In the genomic region with DNA sequence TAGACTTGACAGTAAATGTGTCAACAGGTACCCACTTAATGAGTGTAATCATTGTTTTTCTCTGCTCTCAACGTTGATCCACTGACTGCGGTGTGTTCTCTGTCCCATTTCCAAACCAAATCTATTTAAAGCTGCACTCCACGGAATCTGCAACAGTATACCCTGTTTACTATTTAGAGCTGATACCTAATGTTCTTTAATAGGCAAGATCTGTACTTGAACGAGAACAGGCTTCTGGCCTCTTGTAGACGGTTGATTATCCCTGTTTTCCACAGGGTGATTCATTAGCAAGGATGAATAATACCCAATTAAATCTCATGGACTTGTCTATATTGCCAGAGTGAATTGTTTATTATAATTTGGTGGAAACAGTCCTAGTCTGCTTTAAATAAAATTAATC, we compare ENCODE assay signal across 26 cellular contexts.
A peak's percentile ranks its signal among the peaks of the same experiment; 100 is the strongest.
DNase-seq lines count a peak whose midpoint lies in the region; ATAC-seq and TF ChIP-seq lines count a peak whose summit lies in the region.
"Had no signal": no experiment of that assay in that cellular context is flagged by ENCODE, and none has a peak within 500 bp of the region (broad histone marks: within the 10 kb centered on the region; RNA-seq: fewer than 3 reads in every experiment).

No MANE protein-coding gene starts in this region.

- H3K36me3 ChIP-seq in GM23338 (ENCODE audit: insufficient read depth) (no peaks in the 10 kb centered on the region), Panc1 (ENCODE audit: control insufficient read depth, insufficient read depth, low read length) (no peaks in the 10 kb centered on the region), heart left ventricle (no peaks in the 10 kb centered on the region), mucosa of descending colon (ENCODE audit: low read depth) (no peaks in the 10 kb centered on the region)
- H3K36me3 ChIP-seq: lower lobe of right lung had no signal

- no peak overlapping the region for H3K4me2 ChIP-seq in GM23338

- DNase-seq in GM23338 (ENCODE audit: low spot score) = no peak
- no peak for DNase-seq in Panc1 (ENCODE audit: low read depth, low spot score)
- no peak for DNase-seq in heart left ventricle
- DNase-seq in renal cortical epithelial cell (ENCODE audit: low read depth) = peak; percentile 69
- DNase-seq in HCEC 1CT = no peak
- no peak for DNase-seq in mucosa of descending colon
- DNase-seq in activated naive CD8-positive, alpha-beta T cell treated with anti-CD3 and anti-CD28 coated beads for 36 hours = no peak
- DNase-seq: activated CD8-positive, alpha-beta T cell treated with anti-CD3 and anti-CD28 coated beads for 36 hours; amniotic stem cell; Caco-2; central memory CD4-positive, alpha-beta T cell; DND-41; hippocampal formation; lower lobe of right lung; NCI-H1048; NCI-H2171; NCI-H524; retina; stomach; T1000; trophoblast cell had no signal

- H3K9me3 ChIP-seq in Panc1 (ENCODE audit: control insufficient read depth, insufficient read depth, low read depth, low read length) = no peaks in the 10 kb centered on the region
- H3K9me3 ChIP-seq in heart left ventricle = no peaks in the 10 kb centered on the region
- no peaks in the 10 kb centered on the region for H3K9me3 ChIP-seq in mucosa of descending colon
- H3K9me3 ChIP-seq: Caco-2, lower lobe of right lung, stomach had no signal

- no peak overlapping the region for H2AFZ ChIP-seq in GM23338

- no peaks in the 10 kb centered on the region for H3K27me3 ChIP-seq in GM23338 (ENCODE audit: insufficient read depth)
- no peaks in the 10 kb centered on the region for H3K27me3 ChIP-seq in Panc1 (ENCODE audit: control insufficient read depth, insufficient read depth, low read length)
- no peaks in the 10 kb centered on the region for H3K27me3 ChIP-seq in heart left ventricle
- H3K27me3 ChIP-seq: stomach had no signal

- H3K4me1 Mint-ChIP-seq in GM23338 = peaks cover 15% of the 10 kb centered on the region
- peaks cover 31% of the 10 kb centered on the region for H3K4me1 Mint-ChIP-seq in activated naive CD8-positive, alpha-beta T cell treated with anti-CD3 and anti-CD28 coated beads for 36 hours

- H3K36me3 Mint-ChIP-seq in GM23338 (ENCODE audit: low read depth) = no peaks in the 10 kb centered on the region
- peaks cover 15% of the 10 kb centered on the region for H3K36me3 Mint-ChIP-seq in activated naive CD8-positive, alpha-beta T cell treated with anti-CD3 and anti-CD28 coated beads for 36 hours

- H3K9me3 Mint-ChIP-seq in GM23338 = no peaks in the 10 kb centered on the region
- peaks cover 3% of the 10 kb centered on the region for H3K9me3 Mint-ChIP-seq in activated naive CD8-positive, alpha-beta T cell treated with anti-CD3 and anti-CD28 coated beads for 36 hours
- H3K9me3 Mint-ChIP-seq: activated CD8-positive, alpha-beta T cell treated with anti-CD3 and anti-CD28 coated beads for 36 hours had no signal

- H3F3A ChIP-seq in GM23338 (replicated peaks; ENCODE audit: low read depth) = no peaks in the 10 kb centered on the region

- H3K4me1 ChIP-seq in GM23338 (ENCODE audit: insufficient read depth) (peaks cover 8% of the 10 kb centered on the region), Panc1 (ENCODE audit: control insufficient read depth, insufficient read depth, low read length) (no peaks in the 10 kb centered on the region), heart left ventricle (peaks cover 6 to 57% (median 32%) of the 10 kb centered on the region in 12 donors), mucosa of descending colon (ENCODE audit: low read depth) (no peaks in the 10 kb centered on the region)

- TF ChIP-seq CTCF in GM23338 (conservative IDR thresholded peaks at IDR 0.05; ENCODE audit: low read depth in 2 of 2) (no peak), Panc1 (IDR thresholded peaks at IDR 0.05) (no peak), heart left ventricle (IDR thresholded peaks at IDR 0.05) (no peak), mucosa of descending colon (IDR thresholded peaks at IDR 0.05) (no peak)

- intact Hi-C loops in Panc1 (cut with micrococcal nuclease; ENCODE audit: unreplicated experiment) = no loop called here
- intact Hi-C loops in heart left ventricle (cut with DNase I) = loop anchor here in 6 of 10 donors (5.0 to 10.0 kb wide), 10 partner anchors 82 to 611 kb away; partner anchors contain the start of genes BCL6 (in 3 of the 6) and LPP (in 1 of the 6)
- intact Hi-C loops in mucosa of descending colon (cut with DNase I, micrococcal nuclease) = no loop called here

- POLR2A ChIA-PET in Panc1 (lab: Charles Lee) = no interaction called here

- H3K4me3 ChIP-seq in GM23338 (no peak overlapping the region), Panc1 (ENCODE audit: low read depth in 2 of 2, low read length in 2 of 2) (no peak overlapping the region), heart left ventricle (no peak overlapping the region), mucosa of descending colon (no peak overlapping the region)
- H3K4me3 ChIP-seq: lower lobe of right lung, stomach had no signal

- H4K20me1 ChIP-seq in GM23338 (replicated peaks; ENCODE audit: insufficient read depth) = no peaks in the 10 kb centered on the region; the same call in 1 of the 2 replicates

- 46 to 59% (median 58%) methylated on average over 5 of the region's 5 CpGs for WGBS in heart left ventricle, 4 donors

- no peak overlapping the region for H3K4me3 Mint-ChIP-seq in GM23338
- H3K4me3 Mint-ChIP-seq in activated naive CD8-positive, alpha-beta T cell treated with anti-CD3 and anti-CD28 coated beads for 36 hours = no peak overlapping the region
- H3K4me3 Mint-ChIP-seq: activated CD8-positive, alpha-beta T cell treated with anti-CD3 and anti-CD28 coated beads for 36 hours had no signal

- H3K27ac ChIP-seq in GM23338 (ENCODE audit: low read depth) (no peak overlapping the region), Panc1 (ENCODE audit: low read length) (no peak overlapping the region), heart left ventricle (peak overlapping the region; percentile 59 to 94 (median 80))
- H3K27ac ChIP-seq: epithelial cell of prostate, HL-60, lower lobe of right lung, RWPE1 had no signal

- peak overlapping the region; percentile 73 for H3K27ac Mint-ChIP-seq in GM23338
- H3K27ac Mint-ChIP-seq in activated naive CD8-positive, alpha-beta T cell treated with anti-CD3 and anti-CD28 coated beads for 36 hours = no peak overlapping the region
- H3K27ac Mint-ChIP-seq: activated CD8-positive, alpha-beta T cell treated with anti-CD3 and anti-CD28 coated beads for 36 hours had no signal

- in situ Hi-C loops in Panc1 (cut with HindIII; ENCODE audit: low pct_unique_long_range_greater_than_20kb, low sequenced_read_pairs) = no loop called here

- BruUV-seq in Panc1 (replicated peaks; lab: Mats Ljungman, UMichigan) = TSS peak; percentile 14

- H3K27me3 Mint-ChIP-seq in GM23338 (ENCODE audit: insufficient read depth, low read depth, poor library complexity) = no peaks in the 10 kb centered on the region
- H3K27me3 Mint-ChIP-seq in activated naive CD8-positive, alpha-beta T cell treated with anti-CD3 and anti-CD28 coated beads for 36 hours = no peaks in the 10 kb centered on the region
- H3K27me3 Mint-ChIP-seq: activated CD8-positive, alpha-beta T cell treated with anti-CD3 and anti-CD28 coated beads for 36 hours had no signal

- ATAC-seq in GM23338 (no peak), Panc1 (no peak), heart left ventricle (peak; percentile 79 to 89 (median 84)), GM21360 (IDR thresholded peaks at IDR 0.05; ENCODE audit: unreplicated experiment) (no peak), mucosa of descending colon (no peak)
- ATAC-seq: activated CD8-positive, alpha-beta T cell treated with anti-CD3 and anti-CD28 coated beads for 36 hours; HepG2; lower lobe of right lung had no signal

- H3K9me2 ChIP-seq in GM23338 (ENCODE audit: insufficient read depth) = no peaks in the 10 kb centered on the region

- CTCF ChIA-PET in Panc1 (lab: Charles Lee) = no interaction called here

- 0 out of 2 replicates have a peak, but pooled peaks cover 3% of the 10 kb centered on the region for H3K79me2 ChIP-seq in GM23338 (replicated peaks; ENCODE audit: insufficient read depth)

- no peak for TF ChIP-seq POLR2A in heart left ventricle (IDR thresholded peaks at IDR 0.05)

TF ChIP-seq in GM23338, 12 proteins besides CTCF, POLR2A, EP300 and RAD21 (continues in another document):
- TF ChIP-seq NANOG (IDR thresholded peaks at IDR 0.05; ENCODE audit: borderline replicate concordance) (no peak), CREB1 (CRISPR knock-in tag; IDR thresholded peaks at IDR 0.05; ENCODE audit: low read depth) (no peak)

Comparison
In these comparisons a context has a peak if more than half of its experiments do, and no peak if none do; other contexts are left out.
1. ATAC-seq: peak in heart left ventricle (4 of 4); none in GM23338 (single experiment), Panc1 (single experiment), GM21360 (single experiment) and mucosa of descending colon (single experiment).
2. H3K27ac ChIP-seq: peak in heart left ventricle (12 of 12); none in GM23338 (single experiment) and Panc1 (single experiment).
3. intact Hi-C loops: an anchor here in heart left ventricle (5.0 to 10.0 kb wide); none called in Panc1 and mucosa of descending colon.